ENCODE assay signal across 28 cellular contexts in genomic region chr5:57900356-57900944, GRCh38.
DNase-seq lines count a peak whose midpoint lies in the region; ATAC-seq and TF ChIP-seq lines count a peak whose summit lies in the region.
"Had no signal": no experiment of that assay in that cellular context is flagged by ENCODE, and none has a peak within 500 bp of the region (broad histone marks: within the 10 kb centered on the region; RNA-seq: fewer than 3 reads in every experiment).

No MANE protein-coding gene starts in this region.

- no peaks in the 10 kb centered on the region for H3K9me2 ChIP-seq in SK-N-SH

- DNase-seq in SK-N-SH: no peak
- peak in 3 of 4 donors; percentile 4 to 38 (median 20) for DNase-seq in body of pancreas
- DNase-seq in midbrain (lab: John Stamatoyannopoulos, UW): peak; percentile 5
- no peak for DNase-seq in aorta
- DNase-seq in A172 (ENCODE audit: low spot score): no peak
- no peak for DNase-seq in NCI-H2171 treated with DMSO at 0.1 percent for 48 hours (lab: John Stamatoyannopoulos, UW)
- DNase-seq in iPS-NIHi7 (ENCODE audit: extremely low spot score): no peak
- DNase-seq: 8988T; activated CD8-positive, alpha-beta memory T cell treated with anti-CD3 and anti-CD28 coated beads, Interleukin-2, amount 50 U/mL, for 4 hours; activated naive CD8-positive, alpha-beta T cell treated with anti-CD3 and anti-CD28 coated beads for 36 hours; AML-193; CD8-positive, alpha-beta T cell; DMS153; effector memory CD4-positive, alpha-beta T cell; foreskin fibroblast; GM23248; heart right ventricle; left ventricle myocardium superior; mucosa of descending colon; NCI-H1436; NCI-H510A treated with DMSO at 0.1 percent for 48 hours; NK-92 treated with Interleukin-12 subunit alpha and Interleukin-12 subunit beta, amount 100 ng/mL, for 24 hours; Peyer's patch; posterior cingulate gyrus; stimulated activated naive CD8-positive, alpha-beta T cell treated with anti-CD3 and anti-CD28 coated beads, Interleukin-15, amount 100 ng/mL, for 72 hours; transverse colon had no signal

- H4K20me1 ChIP-seq in SK-N-SH (ENCODE audit: insufficient read depth): no peaks in the 10 kb centered on the region

- POLR2A ChIA-PET in SK-N-SH (lab: Yijun Ruan, JAX): no interaction called here

- H3K9me3 ChIP-seq in SK-N-SH (no peaks in the 10 kb centered on the region), body of pancreas (no peaks in the 10 kb centered on the region), aorta (ENCODE audit: control insufficient read depth, low read length) (no peaks in the 10 kb centered on the region)
- H3K9me3 ChIP-seq: heart right ventricle, mucosa of descending colon, Peyer's patch, transverse colon had no signal

- H3K4me3 ChIP-seq in SK-N-SH (ENCODE audit: low read depth in 2 of 2, low read length in 1 of 2): no peak overlapping the region
- H3K4me3 ChIP-seq in body of pancreas: no peak overlapping the region
- H3K4me3 ChIP-seq in aorta (ENCODE audit: low read length in 2 of 2): no peak overlapping the region
- H3K4me3 ChIP-seq: GM23248, heart right ventricle, mucosa of descending colon, Peyer's patch, transverse colon had no signal

- H3K27ac ChIP-seq in SK-N-SH (ENCODE audit: low read depth in 2 of 2, low read length in 1 of 2) (peak overlapping the region in 1 of 2 experiments; percentile 19; a peak in 1 of 4 replicates), body of pancreas (peak overlapping the region in 3 of 4 donors; percentile 20 to 48 (median 43)), aorta (ENCODE audit: low read depth in 1 of 2, low read length in 2 of 2) (no peak overlapping the region)
- H3K27ac ChIP-seq: GM23248, heart right ventricle, Peyer's patch, transverse colon had no signal

- CTCF ChIA-PET in SK-N-SH (lab: Yijun Ruan, JAX): interaction anchor here (1.3 to 1.8 kb wide), 3 partner anchors 11 to 560 kb away, joined by 4 to 6 read pairs (median 6); no protein-coding TSS in a partner anchor

- H3K36me3 ChIP-seq in SK-N-SH (replicated peaks in 1 of 2; ENCODE audit: control insufficient read depth in 1 of 2, insufficient read depth in 2 of 2, low read length in 1 of 2): no peaks in the 10 kb centered on the region
- H3K36me3 ChIP-seq in body of pancreas (replicated peaks in 1 of 2; ENCODE audit: insufficient read depth in 1 of 2, low read depth in 2 of 2): no peaks in the 10 kb centered on the region
- no peaks in the 10 kb centered on the region for H3K36me3 ChIP-seq in aorta (ENCODE audit: control insufficient read depth in 1 of 2, insufficient read depth in 2 of 2, low read length in 1 of 2)
- H3K36me3 ChIP-seq: heart right ventricle, Peyer's patch, transverse colon had no signal

- no peaks in the 10 kb centered on the region for H3K79me2 ChIP-seq in SK-N-SH (ENCODE audit: insufficient read depth)

- no peaks in the 10 kb centered on the region for H3F3A ChIP-seq in SK-N-SH (replicated peaks; ENCODE audit: insufficient read depth)

- intact Hi-C loops in body of pancreas (cut with DNase I): no loop called here
- intact Hi-C loops in aorta (cut with DNase I): no loop called here

- H3K9ac ChIP-seq in SK-N-SH: no peak overlapping the region
- H3K9ac ChIP-seq: GM23248 had no signal

- peaks cover 0 to 3% of the 10 kb centered on the region in 2 experiments; a peak in 3 of 4 replicates for H3K4me1 ChIP-seq in SK-N-SH (ENCODE audit: control insufficient read depth in 1 of 2, insufficient read depth in 2 of 2, low read depth in 1 of 2, low read length in 1 of 2)
- H3K4me1 ChIP-seq in body of pancreas: peaks cover 11% of the 10 kb centered on the region
- peaks cover 0 to 4% of the 10 kb centered on the region in 2 donors for H3K4me1 ChIP-seq in aorta (ENCODE audit: control insufficient read depth in 1 of 2, insufficient read depth in 2 of 2, low read length in 2 of 2)
- H3K4me1 ChIP-seq: Peyer's patch, transverse colon had no signal

- TF ChIP-seq EP300 in SK-N-SH (IDR thresholded peaks at IDR 0.05; ENCODE audit: borderline replicate concordance in 1 of 2, low read depth in 1 of 2, low read length in 1 of 2): no peak

- TF ChIP-seq POLR2A in body of pancreas (IDR thresholded peaks at IDR 0.05): no peak

- H2AFZ ChIP-seq in SK-N-SH (ENCODE audit: low read depth): no peak overlapping the region
- H2AFZ ChIP-seq: GM23248 had no signal

- peak; percentile 36 for ATAC-seq in SK-N-SH treated with all-trans-retinoic acid at 6 μM for 48 hours
- peak; percentile 58 for ATAC-seq in body of pancreas
- peak; percentile 19 for ATAC-seq in aorta (ENCODE audit: low FRiP score)
- ATAC-seq: CD8-positive, alpha-beta T cell; heart right ventricle; HepG2; left ventricle myocardium superior; mucosa of descending colon; stimulated activated naive CD8-positive, alpha-beta T cell treated with anti-CD3 and anti-CD28 coated beads, Interleukin-15, amount 100 ng/mL, for 72 hours had no signal

- no peak overlapping the region for H3K4me2 ChIP-seq in SK-N-SH

- whole genome bisulfite sequencing in SK-N-SH (ENCODE audit: low lambda C conversion rate): 83% methylated on average over 4 of the region's 4 CpGs
- WGBS in body of pancreas, 2 donors: 17 to 18% methylated on average over 4 of the region's 4 CpGs
- WGBS in aorta, 2 donors: 35 to 36% methylated on average over 4 of the region's 4 CpGs

- no peaks in the 10 kb centered on the region for H3K27me3 ChIP-seq in SK-N-SH (ENCODE audit: insufficient read depth)
- H3K27me3 ChIP-seq in body of pancreas: no peaks in the 10 kb centered on the region
- H3K27me3 ChIP-seq in aorta (ENCODE audit: control insufficient read depth in 1 of 2, insufficient read depth in 2 of 2, low read length in 1 of 2): no peaks in the 10 kb centered on the region
- H3K27me3 ChIP-seq: heart right ventricle, Peyer's patch, transverse colon had no signal

- TF ChIP-seq RAD21 in SK-N-SH (IDR thresholded peaks at IDR 0.05; ENCODE audit: low read length): no peak

- TF ChIP-seq CTCF in SK-N-SH (IDR thresholded peaks at IDR 0.05) (no peak), body of pancreas (IDR thresholded peaks at IDR 0.05) (no peak)

TF ChIP-seq in SK-N-SH treated with all-trans-retinoic acid at 6 μM for 48 hours, 23 proteins besides CTCF, POLR2A, EP300 and RAD21 (continues in another document):
- TF ChIP-seq ARNTL (CRISPR knock-in tag; IDR thresholded peaks at IDR 0.05; ENCODE audit: borderline replicate concordance, low read depth) (no peak), CREB5 (CRISPR knock-in tag; IDR thresholded peaks at IDR 0.05; ENCODE audit: low read depth) (no peak)

TF ChIP-seq in SK-N-SH, 30 proteins besides CTCF, POLR2A, EP300 and RAD21 (continues in another document):
- TF ChIP-seq FOSL2 (IDR thresholded peaks at IDR 0.05; ENCODE audit: borderline replicate concordance, low read depth) (no peak), USF2 (IDR thresholded peaks at IDR 0.05; ENCODE audit: borderline replicate concordance, low read depth, low read length) (no peak), CHD2 (IDR thresholded peaks at IDR 0.05; ENCODE audit: low read length, partially characterized antibody) (no peak), JUND (IDR thresholded peaks at IDR 0.05) (no peak), RCOR1 (IDR thresholded peaks at IDR 0.05; ENCODE audit: low read length) (no peak), GATA2 (CRISPR knock-in tag; IDR thresholded peaks at IDR 0.05) (no peak), MXI1 (IDR thresholded peaks at IDR 0.05; ENCODE audit: low read depth, low read length) (no peak), USF1 (IDR thresholded peaks at IDR 0.05; ENCODE audit: borderline replicate concordance, low read depth) (no peak), NRF1 (IDR thresholded peaks at IDR 0.05; ENCODE audit: low read depth, low read length) (no peak), RFX5 (IDR thresholded peaks at IDR 0.05; ENCODE audit: low read length) (no peak), NFIC (IDR thresholded peaks at IDR 0.05; ENCODE audit: borderline replicate concordance) (no peak), REST (IDR thresholded peaks at IDR 0.05; ENCODE audit: low read depth, low read length) (no peak), TCF12 (IDR thresholded peaks at IDR 0.05) (no peak), SIN3A (IDR thresholded peaks at IDR 0.05; ENCODE audit: borderline replicate concordance, low read depth, low read length) (no peak)

Comparison
In these comparisons a context has a peak if more than half of its experiments do, and no peak if none do; other contexts are left out.
1. DNase-seq: peak in body of pancreas (3 of 4) and midbrain (single experiment); none in SK-N-SH (single experiment), aorta (0 of 2), A172 (single experiment), NCI-H2171 treated with DMSO at 0.1 percent for 48 hours (single experiment) and iPS-NIHi7 (single experiment).
2. H3K27ac ChIP-seq: peak in body of pancreas (3 of 4); none in aorta (0 of 2).
3. Peak in every context shown above with its lines, with median percentiles within 50 percentile points of each other: ATAC-seq.